Comparison of ENCODE assay signal across 8 cellular contexts in genomic region chr12:65602579-65603295, GRCh38.
DNase-seq lines count a peak whose midpoint lies in the region; ATAC-seq and TF ChIP-seq lines count a peak whose summit lies in the region.

No MANE protein-coding gene starts in this region.

- in situ Hi-C loops in transverse colon (cut with MboI; ENCODE audit: low pct_ligation_motif_present in 1 of 4, low pct_unique_long_range_greater_than_20kb in 1 of 4, low sequenced_read_pairs in 3 of 4): no loop called here

- 16 to 31% methylated on average over 4 to 11 of the region's 11 CpGs for WGBS in transverse colon (ENCODE audit: low coverage in 1 of 2), 2 donors

- CTCF ChIA-PET in activated CD8-positive, alpha-beta T cell treated with anti-CD3 and anti-CD28 coated beads for 36 hours (lab: Charles Lee): interaction anchor here (0.7 to 1.6 kb wide), 16 partner anchors 8 to 486 kb away, joined by 3 to 10 read pairs (median 3); no protein-coding TSS in a partner anchor

- H3K4me1 Mint-ChIP-seq in activated CD8-positive, alpha-beta T cell treated with anti-CD3 and anti-CD28 coated beads for 36 hours (ENCODE audit: low read depth): no peaks in the 10 kb centered on the region
- peaks cover 38% of the 10 kb centered on the region for H3K4me1 Mint-ChIP-seq in nephron progenitor cell

- peaks cover 0 to 42% (median 17%) of the 10 kb centered on the region in 4 donors for H3K4me1 ChIP-seq in transverse colon

- peaks cover 39% of the 10 kb centered on the region for H3K27me3 ChIP-seq in transverse colon

- intact Hi-C loops in activated CD8-positive, alpha-beta T cell treated with anti-CD3 and anti-CD28 coated beads for 36 hours (cut with micrococcal nuclease): no loop called here
- intact Hi-C loops in transverse colon (cut with DNase I; ENCODE audit: low total_unique reads): no loop called here

- H3K36me3 Mint-ChIP-seq in activated CD8-positive, alpha-beta T cell treated with anti-CD3 and anti-CD28 coated beads for 36 hours (ENCODE audit: low read depth): no peaks in the 10 kb centered on the region
- peaks cover 11% of the 10 kb centered on the region for H3K36me3 Mint-ChIP-seq in nephron progenitor cell (ENCODE audit: low read depth)

- no peak overlapping the region for H3K27ac Mint-ChIP-seq in activated CD8-positive, alpha-beta T cell treated with anti-CD3 and anti-CD28 coated beads for 36 hours
- no peak overlapping the region for H3K27ac Mint-ChIP-seq in nephron progenitor cell

- TF ChIP-seq POLR2A in transverse colon (IDR thresholded peaks at IDR 0.05): no peak

- peak overlapping the region; percentile 46 to 68 (median 54) for H3K27ac ChIP-seq in transverse colon

- H3K36me3 ChIP-seq in transverse colon: no peaks in the 10 kb centered on the region

- peaks cover 22% of the 10 kb centered on the region for H3K27me3 Mint-ChIP-seq in activated CD8-positive, alpha-beta T cell treated with anti-CD3 and anti-CD28 coated beads for 36 hours
- peaks cover 4% of the 10 kb centered on the region for H3K27me3 Mint-ChIP-seq in nephron progenitor cell (ENCODE audit: low read depth, poor library complexity)

- TF ChIP-seq EP300 in transverse colon (IDR thresholded peaks at IDR 0.05; ENCODE audit: low read depth): no peak

- H3K4me3 ChIP-seq in transverse colon: peak overlapping the region in 1 of 4 donors; percentile 11

- peak; percentile 57 for TF ChIP-seq CTCF in activated CD8-positive, alpha-beta T cell treated with anti-CD3 and anti-CD28 coated beads for 36 hours (IDR thresholded peaks at IDR 0.05)
- peak; percentile 66 for TF ChIP-seq CTCF in nephron progenitor cell (IDR thresholded peaks at IDR 0.05)
- peak; percentile 56 to 70 (median 60) for TF ChIP-seq CTCF in transverse colon (IDR thresholded peaks at IDR 0.05)

- H3K9me3 ChIP-seq in transverse colon: peaks cover 0 to 1% of the 10 kb centered on the region in 2 donors

- peak; percentile 60 for ATAC-seq in GM21360 (IDR thresholded peaks at IDR 0.05; ENCODE audit: unreplicated experiment)
- peak; percentile 49 for ATAC-seq in activated CD8-positive, alpha-beta T cell treated with anti-CD3 and anti-CD28 coated beads for 36 hours

- no peak overlapping the region for H3K4me3 Mint-ChIP-seq in activated CD8-positive, alpha-beta T cell treated with anti-CD3 and anti-CD28 coated beads for 36 hours
- H3K4me3 Mint-ChIP-seq in nephron progenitor cell: no peak overlapping the region

- POLR2A ChIA-PET in activated CD8-positive, alpha-beta T cell treated with anti-CD3 and anti-CD28 coated beads for 36 hours (lab: Charles Lee): no interaction called here

- no peaks in the 10 kb centered on the region for H3K9me3 Mint-ChIP-seq in activated CD8-positive, alpha-beta T cell treated with anti-CD3 and anti-CD28 coated beads for 36 hours
- peaks cover 6% of the 10 kb centered on the region for H3K9me3 Mint-ChIP-seq in nephron progenitor cell

- DNase-seq in CD1c-positive myeloid dendritic cell (ENCODE audit: extremely low spot score) (peak; percentile 71), NAMALWA (ENCODE audit: low spot score) (peak; percentile 65), fibroblast of the conjunctiva (ENCODE audit: low read depth) (peak; percentile 94), nephron progenitor cell (peak; percentile 73), transverse colon (peak; percentile 80)
- peak; percentile 61 for DNase-seq in activated CD8-positive, alpha-beta T cell treated with anti-CD3 and anti-CD28 coated beads for 36 hours
- DNase-seq in central memory CD4-positive, alpha-beta T cell: no peak
